Comparison of ENCODE assay signal across 32 cellular contexts in genomic region chr5:12780536-12780935, GRCh38.
"Had no signal": no experiment of that assay in that cellular context is flagged by ENCODE, and none has a peak within 500 bp of the region (broad histone marks: within the 10 kb centered on the region; RNA-seq: fewer than 3 reads in every experiment).

No MANE protein-coding gene starts in this region.

- H3K27me3 Mint-ChIP-seq: activated CD8-positive, alpha-beta T cell treated with anti-CD3 and anti-CD28 coated beads for 36 hours; activated naive CD8-positive, alpha-beta T cell; activated naive CD8-positive, alpha-beta T cell treated with anti-CD3 and anti-CD28 coated beads, Interleukin-2, amount 50 U/mL, for 24 hours; activated T-helper 17 cell treated with anti-CD3 and anti-CD28 coated beads, Interleukin-2, amount 50 U/mL, for 72 hours; effector memory CD8-positive, alpha-beta T cell had no signal

- H3K36me3 ChIP-seq: adrenal gland, esophagus muscularis mucosa, gastrocnemius medialis, heart left ventricle had no signal

- H3K4me1 Mint-ChIP-seq: activated naive CD8-positive, alpha-beta T cell treated with anti-CD3 and anti-CD28 coated beads, Interleukin-2, amount 50 U/mL, for 24 hours; activated T-helper 17 cell treated with anti-CD3 and anti-CD28 coated beads, Interleukin-2, amount 50 U/mL, for 72 hours; WTC11 had no signal

- H3K27ac Mint-ChIP-seq: activated CD8-positive, alpha-beta T cell treated with anti-CD3 and anti-CD28 coated beads for 36 hours; activated naive CD8-positive, alpha-beta T cell; activated naive CD8-positive, alpha-beta T cell treated with anti-CD3 and anti-CD28 coated beads, Interleukin-2, amount 50 U/mL, for 24 hours; activated T-helper 17 cell treated with anti-CD3 and anti-CD28 coated beads, Interleukin-2, amount 50 U/mL, for 72 hours; effector memory CD8-positive, alpha-beta T cell; WTC11 had no signal

- H3K9me3 ChIP-seq: adrenal gland, body of pancreas, esophagus muscularis mucosa, gastrocnemius medialis had no signal

- H3K4me3 ChIP-seq: adrenal gland, body of pancreas, esophagus muscularis mucosa, gastrocnemius medialis, heart left ventricle had no signal

- H3K27ac ChIP-seq: adrenal gland, body of pancreas, esophagus muscularis mucosa, foreskin keratinocyte, gastrocnemius medialis, heart left ventricle, VCaP had no signal

- H3K27me3 ChIP-seq: adrenal gland, body of pancreas, esophagus muscularis mucosa, foreskin keratinocyte, gastrocnemius medialis, heart left ventricle had no signal

- H3K4me1 ChIP-seq: adrenal gland, body of pancreas, esophagus muscularis mucosa, foreskin keratinocyte, gastrocnemius medialis, heart left ventricle had no signal

- DNase-seq: activated CD4-positive, alpha-beta T cell treated with anti-CD3 and anti-CD28 coated beads for 1 hour; activated CD4-positive, alpha-beta T cell treated with anti-CD3 and anti-CD28 coated beads for 4 hours; activated CD4-positive, alpha-beta T cell treated with anti-CD3 and anti-CD28 coated beads, Interleukin-2, amount 50 U/mL, for 1 hour; activated CD4-positive, alpha-beta T cell treated with anti-CD3 and anti-CD28 coated beads, Interleukin-2, amount 50 U/mL, for 48 hours; activated CD8-positive, alpha-beta memory T cell treated with anti-CD3 and anti-CD28 coated beads for 24 hours; activated CD8-positive, alpha-beta T cell treated with anti-CD3 and anti-CD28 coated beads for 36 hours; activated effector memory CD4-positive, alpha-beta T cell treated with Interleukin-2 at 50 U/mL for 16 hours; activated gamma-delta T cell treated with Interleukin-2 at 50 U/mL for 16 hours; activated naive CD4-positive, alpha-beta T cell treated with anti-CD3 and anti-CD28 coated beads, Interleukin-2, amount 50 U/mL, for 16 hours; activated naive CD4-positive, alpha-beta T cell treated with Interleukin-2 at 50 U/mL for 16 hours; activated naive CD8-positive, alpha-beta T cell treated with anti-CD3 and anti-CD28 coated beads, Interleukin-2, amount 50 U/mL, for 24 hours; activated T-cell treated with anti-CD3 and anti-CD28 coated beads, Interleukin-2, amount 50 U/mL, for 4 hours; adrenal gland; amygdala; aorta; body of pancreas; caudate nucleus; cortex of kidney; dermis blood vessel endothelial cell; effector CD4-positive, alpha-beta T cell; effector memory CD8-positive, alpha-beta T cell; erythroblast; foreskin keratinocyte; gastrocnemius medialis; glutamatergic neuron; heart left ventricle; T-helper 2 cell had no signal

- H3K36me3 Mint-ChIP-seq: activated naive CD8-positive, alpha-beta T cell; WTC11 had no signal

- H3K9me3 Mint-ChIP-seq: effector memory CD8-positive, alpha-beta T cell; WTC11 had no signal

- H3K4me3 Mint-ChIP-seq: activated CD8-positive, alpha-beta T cell treated with anti-CD3 and anti-CD28 coated beads for 36 hours; activated naive CD8-positive, alpha-beta T cell; activated naive CD8-positive, alpha-beta T cell treated with anti-CD3 and anti-CD28 coated beads, Interleukin-2, amount 50 U/mL, for 24 hours; activated T-cell treated with anti-CD3 and anti-CD28 coated beads, Interleukin-2, amount 50 U/mL, for 4 hours; activated T-helper 17 cell treated with anti-CD3 and anti-CD28 coated beads, Interleukin-2, amount 50 U/mL, for 72 hours; effector memory CD8-positive, alpha-beta T cell; WTC11 had no signal
